8 cellular contexts compared by ENCODE assay signal in the genomic region with DNA sequence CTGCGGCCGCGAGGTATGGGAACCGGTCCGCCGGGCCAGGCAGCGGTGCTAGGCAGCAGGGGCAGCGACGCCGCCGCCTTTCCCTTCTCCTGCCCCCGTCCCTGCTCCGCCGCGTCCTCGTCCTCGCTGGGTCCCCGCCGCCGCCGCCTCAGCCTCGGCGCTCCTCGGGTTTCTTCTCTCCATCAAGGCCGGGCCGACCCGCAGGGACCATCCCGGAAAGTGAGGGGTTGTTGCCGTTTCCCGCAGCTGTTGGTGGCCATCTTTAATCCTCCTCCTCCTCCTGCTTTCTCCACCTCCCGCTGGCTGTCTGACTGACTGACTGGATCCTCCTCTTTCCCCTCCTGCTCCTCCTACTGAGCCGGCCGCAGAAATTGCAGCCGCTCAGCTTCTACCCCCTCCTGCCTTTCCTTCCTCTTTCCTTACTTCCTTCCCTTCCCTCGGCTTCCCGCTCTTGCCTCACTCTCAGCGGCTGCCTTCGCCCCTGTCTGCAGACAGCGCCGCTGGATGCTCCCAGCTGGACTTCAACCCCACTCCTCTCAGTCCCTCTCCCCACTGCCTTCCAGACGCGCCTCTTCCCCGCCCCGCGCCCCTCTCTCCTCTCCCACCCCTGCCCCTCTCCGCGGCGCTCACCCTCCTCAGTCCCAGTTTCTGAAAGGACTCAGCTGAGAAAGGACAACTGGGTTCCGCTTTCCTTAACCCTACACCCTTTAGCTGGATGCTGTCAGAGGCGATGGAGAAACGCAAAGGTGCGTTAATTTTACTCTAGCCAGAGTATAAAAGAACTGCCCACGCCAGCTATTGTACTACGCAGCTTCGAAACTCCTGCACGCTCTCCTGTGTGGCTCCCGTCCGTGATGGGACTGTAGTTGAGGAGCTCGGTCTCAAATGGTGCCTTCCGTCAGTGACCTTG. TPM values are rescaled to one million over a fixed set of nuclear protein-coding genes. Genes with fewer than 3 reads are reported as not detected.
DNase-seq lines count a peak whose midpoint lies in the region; ATAC-seq and TF ChIP-seq lines count a peak whose summit lies in the region.

A gene with protein sequence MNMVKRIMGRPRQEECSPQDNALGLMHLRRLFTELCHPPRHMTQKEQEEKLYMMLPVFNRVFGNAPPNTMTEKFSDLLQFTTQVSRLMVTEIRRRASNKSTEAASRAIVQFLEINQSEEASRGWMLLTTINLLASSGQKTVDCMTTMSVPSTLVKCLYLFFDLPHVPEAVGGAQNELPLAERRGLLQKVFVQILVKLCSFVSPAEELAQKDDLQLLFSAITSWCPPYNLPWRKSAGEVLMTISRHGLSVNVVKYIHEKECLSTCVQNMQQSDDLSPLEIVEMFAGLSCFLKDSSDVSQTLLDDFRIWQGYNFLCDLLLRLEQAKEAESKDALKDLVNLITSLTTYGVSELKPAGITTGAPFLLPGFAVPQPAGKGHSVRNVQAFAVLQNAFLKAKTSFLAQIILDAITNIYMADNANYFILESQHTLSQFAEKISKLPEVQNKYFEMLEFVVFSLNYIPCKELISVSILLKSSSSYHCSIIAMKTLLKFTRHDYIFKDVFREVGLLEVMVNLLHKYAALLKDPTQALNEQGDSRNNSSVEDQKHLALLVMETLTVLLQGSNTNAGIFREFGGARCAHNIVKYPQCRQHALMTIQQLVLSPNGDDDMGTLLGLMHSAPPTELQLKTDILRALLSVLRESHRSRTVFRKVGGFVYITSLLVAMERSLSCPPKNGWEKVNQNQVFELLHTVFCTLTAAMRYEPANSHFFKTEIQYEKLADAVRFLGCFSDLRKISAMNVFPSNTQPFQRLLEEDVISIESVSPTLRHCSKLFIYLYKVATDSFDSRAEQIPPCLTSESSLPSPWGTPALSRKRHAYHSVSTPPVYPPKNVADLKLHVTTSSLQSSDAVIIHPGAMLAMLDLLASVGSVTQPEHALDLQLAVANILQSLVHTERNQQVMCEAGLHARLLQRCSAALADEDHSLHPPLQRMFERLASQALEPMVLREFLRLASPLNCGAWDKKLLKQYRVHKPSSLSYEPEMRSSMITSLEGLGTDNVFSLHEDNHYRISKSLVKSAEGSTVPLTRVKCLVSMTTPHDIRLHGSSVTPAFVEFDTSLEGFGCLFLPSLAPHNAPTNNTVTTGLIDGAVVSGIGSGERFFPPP (N-terminal part only) (minus strand): TSS at position 309 of the 910 bp plus-strand sequence. CDS start 106,099 bp downstream, outside the sequence.

- peak in 3 of 4 donors; percentile 39 to 82 (median 73) for TF ChIP-seq POLR2A in upper lobe of left lung (IDR thresholded peaks at IDR 0.05)

- H3K27ac ChIP-seq in upper lobe of left lung = peak within 1 kb of the TSS; percentile 94 to 99 (median 96)

- H3K4me1 ChIP-seq in mucosa of stomach (ENCODE audit: control insufficient read depth, insufficient read depth, low read length) (peaks cover 6% of the 10 kb centered on the region), upper lobe of left lung (peaks cover 4 to 28% (median 22%) of the 10 kb centered on the region in 4 donors)

- H3K9ac ChIP-seq in mucosa of stomach (ENCODE audit: low read length) = peak within 1 kb of the TSS; percentile 81

- peak; percentile 36 for DNase-seq in activated CD4-positive, alpha-beta T cell treated with anti-CD3 and anti-CD28 coated beads for 48 hours
- DNase-seq in activated CD4-positive, alpha-beta T cell treated with anti-CD3 and anti-CD28 coated beads for 4 hours = no peak
- DNase-seq in NCI-H345 treated with DMSO at 0.1 percent for 48 hours (lab: John Stamatoyannopoulos, UW; ENCODE audit: unreplicated experiment) (peak; percentile 55), fibroblast of the aortic adventitia (ENCODE audit: low read depth) (peak; percentile 89), upper lobe of left lung (peak; percentile 91 to 92)
- peak; percentile 29 to 35 for DNase-seq in activated T-cell treated with anti-CD3 and anti-CD28 coated beads, Interleukin-2, amount 50 U/mL, for 48 hours

- H3K27me3 ChIP-seq in mucosa of stomach (ENCODE audit: control insufficient read depth, insufficient read depth, low read length) (no peaks in the 10 kb centered on the region), upper lobe of left lung (no peaks in the 10 kb centered on the region)

- H3K36me3 ChIP-seq in mucosa of stomach (ENCODE audit: control insufficient read depth, insufficient read depth, low read length) (no peaks in the 10 kb centered on the region), upper lobe of left lung (no peaks in the 10 kb centered on the region)

- ATAC-seq in HG03066 (IDR thresholded peaks at IDR 0.05; ENCODE audit: low read depth, unreplicated experiment) (peak; percentile 62), upper lobe of left lung (ENCODE audit: low FRiP score in 2 of 2) (peak; percentile 97)

- TF ChIP-seq EP300 in upper lobe of left lung (IDR thresholded peaks at IDR 0.05) = no peak

- H3K9me3 ChIP-seq in mucosa of stomach (ENCODE audit: control insufficient read depth, low read length) (no peaks in the 10 kb centered on the region), upper lobe of left lung (no peaks in the 10 kb centered on the region)

- H3K4me3 ChIP-seq in fibroblast of the aortic adventitia (ENCODE audit: low read depth, low read length) (peak within 1 kb of the TSS; percentile 87), mucosa of stomach (ENCODE audit: low read length) (peak within 1 kb of the TSS; percentile 40), upper lobe of left lung (peak within 1 kb of the TSS; percentile 83 to 93 (median 90))

- WGBS in upper lobe of left lung, 2 donors = 1% methylated on average over 38 to 59 of the region's 60 CpGs

- TF ChIP-seq CTCF in fibroblast of the aortic adventitia (IDR thresholded peaks at IDR 0.05; ENCODE audit: insufficient read depth, low read length) = no peak
- TF ChIP-seq CTCF in upper lobe of left lung (IDR thresholded peaks at IDR 0.05) = peak in 1 of 6 experiments; percentile 8

RNA-seq across cellular contexts. Expression of the gene that starts here (rescaled TPM):
- total RNA-seq in fibroblast of the aortic adventitia (ENCODE audit: low replicate concordance) = 26.8 and 86.9 TPM in 2 replicates
- total RNA-seq in upper lobe of left lung = 100 to 1,000 TPM in 3 of 6 donors, 10 to 100 TPM in 3; 52.0 to 159 (median 103) TPM

Comparison
In these comparisons a context has a peak if more than half of its experiments do, and no peak if none do; other contexts are left out.
1. DNase-seq: peak in activated CD4-positive, alpha-beta T cell treated with anti-CD3 and anti-CD28 coated beads for 48 hours (single experiment), NCI-H345 treated with DMSO at 0.1 percent for 48 hours (single experiment), activated T-cell treated with anti-CD3 and anti-CD28 coated beads, Interleukin-2, amount 50 U/mL, for 48 hours (2 of 2), fibroblast of the aortic adventitia (single experiment) and upper lobe of left lung (2 of 2); none in activated CD4-positive, alpha-beta T cell treated with anti-CD3 and anti-CD28 coated beads for 4 hours (0 of 2).
2. H3K4me3 ChIP-seq: peak in every context shown above with its lines; median percentile 90 in upper lobe of left lung; 87 in fibroblast of the aortic adventitia; 40 in mucosa of stomach.